In the genomic region with DNA sequence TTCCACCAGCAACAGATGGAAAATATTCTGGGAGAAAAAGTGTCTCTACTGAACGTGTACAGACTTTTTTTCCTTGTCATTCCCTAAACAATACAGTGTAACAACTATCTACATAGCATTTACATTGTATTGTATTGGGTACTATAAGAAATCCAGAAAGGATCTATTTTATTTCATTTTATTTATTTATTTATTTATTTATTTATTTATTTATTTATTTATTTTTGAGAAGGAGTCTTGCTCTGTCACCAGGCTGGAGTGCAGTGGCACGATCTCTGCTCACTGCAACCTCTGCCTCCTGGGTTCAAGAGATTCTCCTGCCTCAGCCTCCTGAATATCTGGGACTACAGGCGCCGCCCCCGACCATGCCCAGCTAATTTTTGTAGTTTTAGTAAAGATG, we compare ENCODE assay signal across 18 cellular contexts. TPM values are rescaled to one million over a fixed set of nuclear protein-coding genes. Genes with fewer than 3 reads are reported as not detected.
DNase-seq lines count a peak whose midpoint lies in the region; ATAC-seq and TF ChIP-seq lines count a peak whose summit lies in the region.
"Not testable (repeated sequence)": the region's sequence is repeated elsewhere in the genome, so short reads cannot be mapped to it uniquely, and the experiment has no call there.
"Had no signal": no experiment of that assay in that cellular context is flagged by ENCODE, and none has a peak within 500 bp of the region (broad histone marks: within the 10 kb centered on the region; RNA-seq: fewer than 3 reads in every experiment).

No MANE protein-coding gene starts in this region.

- H2AFZ ChIP-seq in GM23338 = not testable (repeated sequence)

- H3K4me1 Mint-ChIP-seq in GM23338 (peaks cover 16% of the 10 kb centered on the region), WTC11 (peaks cover 25% of the 10 kb centered on the region), endothelial cell (ENCODE audit: unreplicated experiment) (peaks cover 34% of the 10 kb centered on the region)
- peaks cover 27% of the 10 kb centered on the region for H3K4me1 Mint-ChIP-seq in T-helper 1 cell treated with Interleukin-12 subunit alpha and Interleukin-12 subunit beta and Interleukin-4 antibody, amounts not matched to agents 30 μg/mL and 1 μg/mL, for 36 hours (ENCODE audit: low read depth)
- peaks cover 32% of the 10 kb centered on the region for H3K4me1 Mint-ChIP-seq in activated naive CD4-positive, alpha-beta T cell treated with anti-CD3 and anti-CD28 coated beads, Interleukin-2, amount 50 U/mL, for 24 hours
- H3K4me1 Mint-ChIP-seq in neural crest cell; progenitor cell of endocrine pancreas (ENCODE audit: low read depth); type B pancreatic cell (ENCODE audit: unreplicated experiment): not testable (repeated sequence)

- not testable (repeated sequence) for H3K27ac ChIP-seq in GM23338 (ENCODE audit: low read depth)

- not testable (repeated sequence) for H3F3A ChIP-seq in GM23338 (replicated peaks; ENCODE audit: low read depth)

- not testable (repeated sequence) for H4K20me1 ChIP-seq in GM23338 (replicated peaks; ENCODE audit: insufficient read depth)

- ATAC-seq in GM23338, WTC11: not testable (repeated sequence)

- H3K79me2 ChIP-seq in GM23338 (replicated peaks; ENCODE audit: insufficient read depth) = not testable (repeated sequence)

- CTCF ChIA-PET in WTC11 (lab: Charles Lee) = interaction anchor here (3.3 to 13.0 kb wide), 3 partner anchors 14 to 32 kb away, joined by 62 to 380 read pairs (median 134); no protein-coding TSS in a partner anchor

- POLR2A ChIA-PET in WTC11 (lab: Charles Lee) = not testable (repeated sequence)

- TF ChIP-seq CTCF in GM23338 (conservative IDR thresholded peaks at IDR 0.05; ENCODE audit: low read depth in 2 of 2); WTC11 (IDR thresholded peaks at IDR 0.05); endothelial cell (IDR thresholded peaks at IDR 0.05; ENCODE audit: unreplicated experiment); neural crest cell (conservative IDR thresholded peaks at IDR 0.05); progenitor cell of endocrine pancreas (IDR thresholded peaks at IDR 0.05; ENCODE audit: unreplicated experiment); type B pancreatic cell (conservative IDR thresholded peaks at IDR 0.05): not testable (repeated sequence)

- H3K36me3 ChIP-seq in GM23338 (ENCODE audit: insufficient read depth) = not testable (repeated sequence)

- H3K4me3 Mint-ChIP-seq in GM23338 (peak overlapping the region; percentile 37; the same call in 1 of the 3 replicates), endothelial cell (ENCODE audit: unreplicated experiment) (peak overlapping the region; percentile 44), neural crest cell (peak overlapping the region; percentile 43), type B pancreatic cell (peak overlapping the region; percentile 65)
- not testable (repeated sequence) for H3K4me3 Mint-ChIP-seq in T-helper 1 cell treated with Interleukin-12 subunit alpha and Interleukin-12 subunit beta and Interleukin-4 antibody, amounts not matched to agents 30 μg/mL and 1 μg/mL, for 36 hours; WTC11; progenitor cell of endocrine pancreas (ENCODE audit: low read depth)
- H3K4me3 Mint-ChIP-seq in activated naive CD4-positive, alpha-beta T cell treated with anti-CD3 and anti-CD28 coated beads, Interleukin-2, amount 50 U/mL, for 24 hours = peak overlapping the region; percentile 15

- H3K4me2 ChIP-seq in GM23338 = not testable (repeated sequence)

- H3K4me1 ChIP-seq in GM23338 (ENCODE audit: insufficient read depth) = peaks cover 17% of the 10 kb centered on the region; the same call in 1 of the 2 replicates

- not testable (repeated sequence) for H3K4me3 ChIP-seq in GM23338

- H3K36me3 Mint-ChIP-seq in GM23338 (ENCODE audit: low read depth); T-helper 1 cell treated with Interleukin-12 subunit alpha and Interleukin-12 subunit beta and Interleukin-4 antibody, amounts not matched to agents 30 μg/mL and 1 μg/mL, for 36 hours (ENCODE audit: low read depth); WTC11; activated naive CD4-positive, alpha-beta T cell treated with anti-CD3 and anti-CD28 coated beads, Interleukin-2, amount 50 U/mL, for 24 hours; endothelial cell (ENCODE audit: low read depth, unreplicated experiment); neural crest cell (ENCODE audit: low read depth); progenitor cell of endocrine pancreas (ENCODE audit: insufficient read depth); type B pancreatic cell: not testable (repeated sequence)

- not testable (repeated sequence) for H3K9me3 Mint-ChIP-seq in GM23338; T-helper 1 cell treated with Interleukin-12 subunit alpha and Interleukin-12 subunit beta and Interleukin-4 antibody, amounts not matched to agents 30 μg/mL and 1 μg/mL, for 36 hours; WTC11; activated naive CD4-positive, alpha-beta T cell treated with anti-CD3 and anti-CD28 coated beads, Interleukin-2, amount 50 U/mL, for 24 hours; endothelial cell (ENCODE audit: unreplicated experiment); neural crest cell; progenitor cell of endocrine pancreas (ENCODE audit: low read depth); type B pancreatic cell

- not testable (repeated sequence) for H3K27ac Mint-ChIP-seq in GM23338; WTC11; neural crest cell (ENCODE audit: unreplicated experiment); type B pancreatic cell
- H3K27ac Mint-ChIP-seq in T-helper 1 cell treated with Interleukin-12 subunit alpha and Interleukin-12 subunit beta and Interleukin-4 antibody, amounts not matched to agents 30 μg/mL and 1 μg/mL, for 36 hours = peak overlapping the region; percentile 26
- peak overlapping the region; percentile 19 for H3K27ac Mint-ChIP-seq in activated naive CD4-positive, alpha-beta T cell treated with anti-CD3 and anti-CD28 coated beads, Interleukin-2, amount 50 U/mL, for 24 hours
- H3K27ac Mint-ChIP-seq in endothelial cell (ENCODE audit: unreplicated experiment) (peak overlapping the region; percentile 75), progenitor cell of endocrine pancreas (peak overlapping the region; percentile 40)

- H3K27me3 ChIP-seq in GM23338 (ENCODE audit: insufficient read depth) = peaks cover 92% of the 10 kb centered on the region

- not testable (repeated sequence) for H3K9me2 ChIP-seq in GM23338 (ENCODE audit: insufficient read depth)

- H3K27me3 Mint-ChIP-seq in GM23338 (ENCODE audit: insufficient read depth, low read depth, poor library complexity) = peaks cover 60% of the 10 kb centered on the region
- H3K27me3 Mint-ChIP-seq in T-helper 1 cell treated with Interleukin-12 subunit alpha and Interleukin-12 subunit beta and Interleukin-4 antibody, amounts not matched to agents 30 μg/mL and 1 μg/mL, for 36 hours (ENCODE audit: low read depth) = peaks cover 33% of the 10 kb centered on the region
- H3K27me3 Mint-ChIP-seq in WTC11 (ENCODE audit: low read depth) = peaks cover 86% of the 10 kb centered on the region
- peaks cover 14% of the 10 kb centered on the region for H3K27me3 Mint-ChIP-seq in activated naive CD4-positive, alpha-beta T cell treated with anti-CD3 and anti-CD28 coated beads, Interleukin-2, amount 50 U/mL, for 24 hours
- peaks cover 36% of the 10 kb centered on the region for H3K27me3 Mint-ChIP-seq in endothelial cell (ENCODE audit: unreplicated experiment)
- peaks cover 97% of the 10 kb centered on the region for H3K27me3 Mint-ChIP-seq in neural crest cell (ENCODE audit: low read depth)
- peaks cover 87% of the 10 kb centered on the region for H3K27me3 Mint-ChIP-seq in progenitor cell of endocrine pancreas
- H3K27me3 Mint-ChIP-seq in type B pancreatic cell = peaks cover 89% of the 10 kb centered on the region

- not testable (repeated sequence) for DNase-seq in GM23338 (ENCODE audit: low spot score); WTC11 (ENCODE audit: low spot score); endothelial cell (ENCODE audit: low spot score); neural crest cell (ENCODE audit: low read depth, low spot score); progenitor cell of endocrine pancreas (ENCODE audit: low spot score, unreplicated experiment); type B pancreatic cell (ENCODE audit: extremely low spot score, unreplicated experiment)

RNA-seq across cellular contexts. Expression of a gene that starts 9.6 kb away (rescaled TPM):
- total RNA-seq in GM23338 (2014; rRNA removed; shearing (Covaris generic)) = 1.4 TPM in 1 of 2 replicates, not detected in the other
- 0.16 and 0.30 TPM in 2 replicates for polyA plus RNA-seq in GM23338 (2016; fragmentation: Nextera tagmentation; extraction: Ambion mirVana)
- total RNA-seq in WTC11 (2021) (0.72 to 1.8 TPM (median 0.82 TPM) in 3 replicates), endothelial cell (ENCODE audit: unreplicated experiment) (1.7 TPM), neural crest cell (not detected in 2 replicates), progenitor cell of endocrine pancreas (0.41 and 0.60 TPM in 2 replicates), type B pancreatic cell (ENCODE audit: low replicate concordance) (not detected in 2 replicates)
- total RNA-seq: A172; CD4-positive, CD25-positive, alpha-beta regulatory T cell; GM23248; H4; HFFc6 had no signal
- polyA plus RNA-seq: AG04450; CD8-positive, alpha-beta memory T cell; GM23248 had no signal

RNA-seq across cellular contexts. Expression of a gene that starts 39.1 kb away (rescaled TPM):
- 0.39 and 0.45 TPM in 2 replicates for total RNA-seq in GM23338 (2014; rRNA removed; shearing (Covaris generic))
- polyA plus RNA-seq in GM23338 (2016; fragmentation: Nextera tagmentation; extraction: Ambion mirVana) = 0.33 and 0.42 TPM in 2 replicates
- 0.22 to 0.87 TPM (median 0.73 TPM) in 3 replicates for total RNA-seq in WTC11 (2021)
- 0.13 TPM for total RNA-seq in endothelial cell (ENCODE audit: unreplicated experiment)
- not detected in 2 replicates for total RNA-seq in neural crest cell
- total RNA-seq in progenitor cell of endocrine pancreas = not detected in 2 replicates
- not detected in 2 replicates for total RNA-seq in type B pancreatic cell (ENCODE audit: low replicate concordance)
- total RNA-seq: A172; B cell; CD4-positive, CD25-positive, alpha-beta regulatory T cell; CD8-positive, alpha-beta memory T cell; GM12878; GM23248; H4; H9; HFFc6 had no signal
- polyA plus RNA-seq: AG04450; CD4-positive, CD25-positive, alpha-beta regulatory T cell; CD8-positive, alpha-beta memory T cell; GM23248 had no signal

RNA-seq across cellular contexts. Expression of a gene that starts 40.4 kb away (rescaled TPM):
- 0.10 and 1.6 TPM in 2 replicates for total RNA-seq in GM23338 (2014; rRNA removed; shearing (Covaris generic))
- polyA plus RNA-seq in GM23338 (2016; fragmentation: Nextera tagmentation; extraction: Ambion mirVana) = 0.27 TPM in 1 of 2 replicates, not detected in the other
- total RNA-seq in WTC11 (2021) (0.48 to 0.81 TPM (median 0.62 TPM) in 3 replicates), endothelial cell (ENCODE audit: unreplicated experiment) (not detected), neural crest cell (0.09 TPM in 1 of 2 replicates, not detected in the other), progenitor cell of endocrine pancreas (not detected in 2 replicates), type B pancreatic cell (ENCODE audit: low replicate concordance) (0.14 TPM in 1 of 2 replicates, not detected in the other)
- total RNA-seq: A172; B cell; CD8-positive, alpha-beta memory T cell; GM12878; H4 had no signal
- polyA plus RNA-seq: CD8-positive, alpha-beta memory T cell had no signal

RNA-seq across cellular contexts. Expression of a gene that starts 46.0 kb away (rescaled TPM):
- total RNA-seq in GM23338 (2014; rRNA removed; shearing (Covaris generic)) = 0.14 TPM in 1 of 2 replicates, not detected in the other
- polyA plus RNA-seq in GM23338 (2016; fragmentation: Nextera tagmentation; extraction: Ambion mirVana) = 0.24 TPM in 1 of 2 replicates, not detected in the other
- total RNA-seq in WTC11 (2021) (3.1 to 3.9 TPM (median 3.7 TPM) in 3 replicates), endothelial cell (ENCODE audit: unreplicated experiment) (3.3 TPM), neural crest cell (0.41 and 0.56 TPM in 2 replicates), progenitor cell of endocrine pancreas (0.47 TPM in 1 of 2 replicates, not detected in the other), type B pancreatic cell (ENCODE audit: low replicate concordance) (0.46 TPM in 1 of 2 replicates, not detected in the other)
- total RNA-seq: A172; B cell; CD4-positive, CD25-positive, alpha-beta regulatory T cell; GM23248 had no signal
- polyA plus RNA-seq: AG04450; CD4-positive, CD25-positive, alpha-beta regulatory T cell; CD8-positive, alpha-beta memory T cell; GM23248 had no signal
